In the genomic region with DNA sequence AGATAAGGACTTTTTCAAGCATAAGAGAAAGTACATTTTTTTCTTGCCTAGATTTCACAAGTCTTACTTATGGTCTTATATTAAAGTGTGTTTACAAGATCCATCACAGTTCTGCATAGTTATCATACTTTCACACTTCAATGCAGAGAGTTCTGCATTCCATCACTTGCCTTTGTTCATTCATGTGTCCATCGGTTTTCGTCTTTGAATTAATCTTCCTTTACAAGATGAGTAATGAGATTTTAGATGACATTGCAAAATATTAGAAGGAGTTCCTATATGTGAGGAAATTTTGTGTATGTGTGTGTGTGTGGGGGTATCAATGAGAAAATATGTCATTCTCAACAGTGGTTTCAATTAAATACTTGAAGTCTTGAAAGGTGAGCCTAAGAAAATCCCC, we compare ENCODE assay signal across 14 cellular contexts.
"Had no signal": no experiment of that assay in that cellular context is flagged by ENCODE, and none has a peak within 500 bp of the region (broad histone marks: within the 10 kb centered on the region; RNA-seq: fewer than 3 reads in every experiment).

No MANE protein-coding gene starts in this region.

- ATAC-seq: natural killer cell had no signal

- H3K9me3 ChIP-seq: prostate gland, sigmoid colon, testis had no signal

- H3K36me3 ChIP-seq: prostate gland, sigmoid colon had no signal

- DNase-seq: activated CD4-positive, alpha-beta memory T cell treated with anti-CD3 and anti-CD28 coated beads for 36 hours; activated CD4-positive, alpha-beta T cell treated with anti-CD3 and anti-CD28 coated beads for 1 hour; activated gamma-delta T cell; activated naive CD8-positive, alpha-beta T cell treated with anti-CD3 and anti-CD28 coated beads for 36 hours; activated T-cell treated with anti-CD3 and anti-CD28 coated beads, Interleukin-2, amount 50 U/mL, for 48 hours; aorta; cortex of kidney; effector CD8-positive, alpha-beta T cell; natural killer cell; sigmoid colon; stimulated activated CD4-positive, alpha-beta T cell treated with anti-CD3 and anti-CD28 coated beads, Interleukin-12 subunit alpha, Interleukin-12 subunit beta, amount 100 ng/mL, for 4 hours; stimulated activated CD4-positive, alpha-beta T cell treated with anti-CD3 and anti-CD28 coated beads, Interleukin-2, amount 100 ng/mL, for 48 hours; testis had no signal

- H3K27ac ChIP-seq: prostate gland, sigmoid colon, testis had no signal

- H3K4me1 ChIP-seq: prostate gland, sigmoid colon, testis had no signal

- H3K27me3 ChIP-seq: sigmoid colon, testis had no signal

- H3K4me3 ChIP-seq: prostate gland, sigmoid colon, testis had no signal
